8 cellular contexts compared by ENCODE assay signal in the genomic region with DNA sequence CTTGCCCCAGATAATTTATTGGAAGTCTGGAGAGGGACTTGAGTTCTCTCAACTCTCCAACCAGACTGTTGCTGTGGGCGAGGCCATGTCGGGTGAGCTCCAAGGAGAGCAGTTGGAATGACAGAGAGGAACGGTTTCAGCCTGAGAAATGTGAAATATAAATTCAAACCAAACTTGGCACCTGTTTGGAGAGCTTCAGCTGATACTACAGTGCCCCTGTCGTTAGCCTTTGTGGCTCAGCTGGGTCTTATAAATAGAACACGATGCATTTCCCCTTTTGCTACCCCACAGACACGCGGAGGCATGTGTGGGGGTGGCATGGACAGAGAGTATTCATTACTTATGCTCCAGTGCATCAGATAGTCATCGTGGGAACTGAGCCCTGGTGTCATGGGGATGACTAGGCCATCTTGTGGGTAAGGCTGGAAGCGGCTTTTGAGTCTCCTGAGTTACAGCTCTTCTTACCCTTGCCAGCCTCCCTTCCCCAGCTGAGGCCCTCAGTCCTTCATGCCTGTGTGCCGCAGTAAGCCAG. TPM values are rescaled to one million over a fixed set of nuclear protein-coding genes. Genes with fewer than 3 reads are reported as not detected.
DNase-seq lines count a peak whose midpoint lies in the region; ATAC-seq and TF ChIP-seq lines count a peak whose summit lies in the region.

No MANE protein-coding gene starts in this region.

- H3K9me2 ChIP-seq in MM.1S (replicated peaks; ENCODE audit: insufficient read depth, low read length) = no peaks in the 10 kb centered on the region

- H4K20me1 ChIP-seq in MM.1S (ENCODE audit: insufficient read depth, low read length) = no peaks in the 10 kb centered on the region

- no peak overlapping the region for H3K4me3 Mint-ChIP-seq in activated CD8-positive, alpha-beta T cell treated with anti-CD3 and anti-CD28 coated beads for 36 hours
- no peak overlapping the region for H3K4me3 Mint-ChIP-seq in progenitor cell of endocrine pancreas (ENCODE audit: low read depth)

- peaks cover 43% of the 10 kb centered on the region for H3F3A ChIP-seq in MM.1S (ENCODE audit: insufficient read depth, low read length)

- peaks cover 18% of the 10 kb centered on the region for H3K36me3 Mint-ChIP-seq in activated CD8-positive, alpha-beta T cell treated with anti-CD3 and anti-CD28 coated beads for 36 hours (ENCODE audit: low read depth)
- peaks cover 10% of the 10 kb centered on the region for H3K36me3 Mint-ChIP-seq in progenitor cell of endocrine pancreas (ENCODE audit: insufficient read depth)

- no peaks in the 10 kb centered on the region for H3K27me3 Mint-ChIP-seq in activated CD8-positive, alpha-beta T cell treated with anti-CD3 and anti-CD28 coated beads for 36 hours
- no peaks in the 10 kb centered on the region for H3K27me3 Mint-ChIP-seq in progenitor cell of endocrine pancreas

- intact Hi-C loops in activated CD8-positive, alpha-beta T cell treated with anti-CD3 and anti-CD28 coated beads for 36 hours (cut with micrococcal nuclease) = loop anchor here (10.0 kb wide), 1 partner anchor 224 kb away; no protein-coding TSS in a partner anchor

- ATAC-seq in GM21786 (IDR thresholded peaks at IDR 0.05; ENCODE audit: unreplicated experiment) = peak; percentile 35
- peak; percentile 29 for ATAC-seq in activated CD8-positive, alpha-beta T cell treated with anti-CD3 and anti-CD28 coated beads for 36 hours

- H3K27me3 ChIP-seq in GM06990 (replicated peaks; ENCODE audit: control insufficient read depth, insufficient read depth, low read length) = no peaks in the 10 kb centered on the region
- H3K27me3 ChIP-seq in MM.1S (replicated peaks; ENCODE audit: insufficient read depth, low read length) = no peaks in the 10 kb centered on the region

- H3K4me3 ChIP-seq in GM06990 (replicated peaks; ENCODE audit: low read depth, low read length) (no peak overlapping the region), MM.1S (ENCODE audit: low read length) (peak overlapping the region; percentile 4; the same call in 1 of the 2 replicates), fibroblast of the aortic adventitia (ENCODE audit: low read depth, low read length) (peak overlapping the region; percentile 38)

- peak overlapping the region; percentile 29; the same call in 1 of the 2 replicates for H3K9ac ChIP-seq in MM.1S (ENCODE audit: low read length)

- no peaks in the 10 kb centered on the region for H3K9me3 ChIP-seq in MM.1S (replicated peaks; ENCODE audit: insufficient read depth, low read length)

- peak overlapping the region; percentile 37 for H3K4me2 ChIP-seq in MM.1S (ENCODE audit: low read depth, low read length)

- no peak overlapping the region for H2AFZ ChIP-seq in MM.1S (ENCODE audit: low read length)

- peak; percentile 58 for TF ChIP-seq CTCF in GM06990 (IDR thresholded peaks at IDR 0.05; ENCODE audit: insufficient read depth, low read length, poor library complexity, severe bottlenecking)
- TF ChIP-seq CTCF in MM.1S (IDR thresholded peaks at IDR 0.05; ENCODE audit: low read length) = peak; percentile 40
- no peak for TF ChIP-seq CTCF in activated CD8-positive, alpha-beta T cell treated with anti-CD3 and anti-CD28 coated beads for 36 hours (IDR thresholded peaks at IDR 0.05)
- peak; percentile 30 for TF ChIP-seq CTCF in fibroblast of the aortic adventitia (IDR thresholded peaks at IDR 0.05; ENCODE audit: insufficient read depth, low read length)
- no peak for TF ChIP-seq CTCF in progenitor cell of endocrine pancreas (IDR thresholded peaks at IDR 0.05; ENCODE audit: unreplicated experiment)

- H3K4me1 Mint-ChIP-seq in activated CD8-positive, alpha-beta T cell treated with anti-CD3 and anti-CD28 coated beads for 36 hours (ENCODE audit: low read depth) = peaks cover 72% of the 10 kb centered on the region
- H3K4me1 Mint-ChIP-seq in progenitor cell of endocrine pancreas (ENCODE audit: low read depth) = peaks cover 46% of the 10 kb centered on the region

- H3K9me3 Mint-ChIP-seq in activated CD8-positive, alpha-beta T cell treated with anti-CD3 and anti-CD28 coated beads for 36 hours = peaks cover 5% of the 10 kb centered on the region
- H3K9me3 Mint-ChIP-seq in progenitor cell of endocrine pancreas (ENCODE audit: low read depth) = no peaks in the 10 kb centered on the region

- CTCF ChIA-PET in activated CD8-positive, alpha-beta T cell treated with anti-CD3 and anti-CD28 coated beads for 36 hours (lab: Charles Lee) = interaction anchor here (1.0 to 8.0 kb wide), 9 partner anchors 9 to 135 kb away, joined by 3 to 46 read pairs (median 5); no protein-coding TSS in a partner anchor

- H3K79me2 ChIP-seq in MM.1S (ENCODE audit: low read length) = peaks cover 60% of the 10 kb centered on the region

- H3K4me1 ChIP-seq in MM.1S (ENCODE audit: low read length) = peaks cover 78% of the 10 kb centered on the region

- POLR2A ChIA-PET in activated CD8-positive, alpha-beta T cell treated with anti-CD3 and anti-CD28 coated beads for 36 hours (lab: Charles Lee) = interaction anchor here (0.6 to 3.6 kb wide), 9 partner anchors 9 to 131 kb away, joined by 3 to 27 read pairs (median 4); partner anchors contain the start of gene SMAD3

- no peaks in the 10 kb centered on the region for H3K36me3 ChIP-seq in GM06990 (ENCODE audit: control insufficient read depth, insufficient read depth, low read length)
- no peaks in the 10 kb centered on the region for H3K36me3 ChIP-seq in MM.1S (replicated peaks; ENCODE audit: insufficient read depth, low read length)

- peak overlapping the region; percentile 69 for H3K27ac Mint-ChIP-seq in activated CD8-positive, alpha-beta T cell treated with anti-CD3 and anti-CD28 coated beads for 36 hours
- H3K27ac Mint-ChIP-seq in progenitor cell of endocrine pancreas = peak overlapping the region; percentile 17

- peak; percentile 83 for DNase-seq in GM06990 (ENCODE audit: extremely low read depth, insufficient read length)
- peak; percentile 57 for DNase-seq in MM.1S
- DNase-seq in activated CD8-positive, alpha-beta T cell treated with anti-CD3 and anti-CD28 coated beads for 36 hours = peak; percentile 84
- peak; percentile 83 for DNase-seq in fibroblast of the aortic adventitia (ENCODE audit: low read depth)
- no peak for DNase-seq in progenitor cell of endocrine pancreas (ENCODE audit: low spot score, unreplicated experiment)
- no peak for DNase-seq in NCI-H2227 treated with DMSO at 0.1 percent for 48 hours (lab: John Stamatoyannopoulos, UW)
- no peak for DNase-seq in DMS153 treated with DMSO at 0.1 percent for 48 hours (lab: John Stamatoyannopoulos, UW; ENCODE audit: unreplicated experiment)

- peak overlapping the region; percentile 78 for H3K27ac ChIP-seq in MM.1S (ENCODE audit: low read length)

RNA-seq across cellular contexts. Expression of gene SMAD3, which starts 15.6 kb away (rescaled TPM):
- total RNA-seq in activated CD8-positive, alpha-beta T cell treated with anti-CD3 and anti-CD28 coated beads for 36 hours = 10 to 100 TPM; 22.3 to 24.7 TPM
- total RNA-seq in fibroblast of the aortic adventitia (ENCODE audit: low replicate concordance) = 53.6 and 96.3 TPM in 2 replicates
- total RNA-seq in progenitor cell of endocrine pancreas = 49.9 and 51.3 TPM in 2 replicates

Comparison
In these comparisons a context has a peak if more than half of its experiments do, and no peak if none do; other contexts are left out.
1. DNase-seq: peak in GM06990 (single experiment), MM.1S (single experiment), activated CD8-positive, alpha-beta T cell treated with anti-CD3 and anti-CD28 coated beads for 36 hours (single experiment) and fibroblast of the aortic adventitia (single experiment); none in progenitor cell of endocrine pancreas (single experiment), NCI-H2227 treated with DMSO at 0.1 percent for 48 hours (single experiment) and DMS153 treated with DMSO at 0.1 percent for 48 hours (single experiment).
2. CTCF ChIP-seq: peak in GM06990 (single experiment), MM.1S (single experiment) and fibroblast of the aortic adventitia (single experiment); none in activated CD8-positive, alpha-beta T cell treated with anti-CD3 and anti-CD28 coated beads for 36 hours (single experiment) and progenitor cell of endocrine pancreas (single experiment).